20 cellular contexts compared by ENCODE assay signal in genomic region chr7:47440320-47440719, GRCh38.
DNase-seq lines count a peak whose midpoint lies in the region; ATAC-seq and TF ChIP-seq lines count a peak whose summit lies in the region.
"Had no signal": no experiment of that assay in that cellular context is flagged by ENCODE, and none has a peak within 500 bp of the region (broad histone marks: within the 10 kb centered on the region; RNA-seq: fewer than 3 reads in every experiment).

No MANE protein-coding gene starts in this region.

- no peak for TF ChIP-seq CTCF in MCF 10A (IDR thresholded peaks at IDR 0.05; ENCODE audit: unreplicated experiment)
- no peak for TF ChIP-seq CTCF in breast epithelium (IDR thresholded peaks at IDR 0.05)
- TF ChIP-seq CTCF in HEK293 (tag by site-specific recombination; IDR thresholded peaks at IDR 0.05) = no peak

- ATAC-seq in stimulated activated memory B cell treated with anti-CD40 and anti-IgM and Interleukin-4, amounts not matched to agents 10 μg/mL and 1 μg/mL and 100 μg/mL, for 72 hours = peak; percentile 20
- ATAC-seq in sciatic nerve = no peak
- ATAC-seq: GM12878, Right ventricle myocardium inferior had no signal

- H3K27me3 ChIP-seq in breast epithelium = no peaks in the 10 kb centered on the region
- H3K27me3 ChIP-seq: BE2C had no signal

- H3K9me3 Mint-ChIP-seq in MCF 10A (ENCODE audit: unreplicated experiment) = no peaks in the 10 kb centered on the region
- no peaks in the 10 kb centered on the region for H3K9me3 Mint-ChIP-seq in dendritic cell treated with granulocyte-macrophage colony-stimulating factor and Interleukin-4, amounts not matched to agents 40 ng/mL and 50 ng/mL, for 4 days
- no peaks in the 10 kb centered on the region for H3K9me3 Mint-ChIP-seq in stimulated activated memory B cell treated with anti-CD40 and anti-IgM and Interleukin-4, amounts not matched to agents 10 μg/mL and 1 μg/mL and 100 μg/mL, for 72 hours
- H3K9me3 Mint-ChIP-seq: CD4-positive, alpha-beta T cell had no signal

- H3K4me1 ChIP-seq in breast epithelium (no peaks in the 10 kb centered on the region), HEK293 (ENCODE audit: control insufficient read depth, insufficient read depth, low read length) (no peaks in the 10 kb centered on the region)
- H3K4me1 ChIP-seq: BE2C, HAP-1 had no signal

- H3K27ac ChIP-seq in breast epithelium (no peak overlapping the region), HEK293 (ENCODE audit: extremely low read depth, low read depth, low read length) (no peak overlapping the region)
- H3K27ac ChIP-seq: 22Rv1, KMS-11 had no signal

- H3K4me1 Mint-ChIP-seq in MCF 10A (ENCODE audit: insufficient read depth, unreplicated experiment) = peaks cover 25% of the 10 kb centered on the region
- peaks cover 16% of the 10 kb centered on the region for H3K4me1 Mint-ChIP-seq in dendritic cell treated with granulocyte-macrophage colony-stimulating factor and Interleukin-4, amounts not matched to agents 40 ng/mL and 50 ng/mL, for 4 days (ENCODE audit: low read depth)
- H3K4me1 Mint-ChIP-seq in stimulated activated memory B cell treated with anti-CD40 and anti-IgM and Interleukin-4, amounts not matched to agents 10 μg/mL and 1 μg/mL and 100 μg/mL, for 72 hours = peaks cover 8% of the 10 kb centered on the region

- intact Hi-C loops in MCF 10A (cut with micrococcal nuclease) = loop anchor here (5.0 kb wide), 1 partner anchor 37 kb away; no protein-coding TSS in a partner anchor
- intact Hi-C loops in breast epithelium (cut with DNase I; ENCODE audit: low total_unique reads) = no loop called here
- intact Hi-C loops in dendritic cell treated with granulocyte-macrophage colony-stimulating factor and Interleukin-4, amounts not matched to agents 40 ng/mL and 50 ng/mL, for 4 days (cut with micrococcal nuclease) = no loop called here
- intact Hi-C loops in sciatic nerve (cut with DNase I) = no loop called here

- H3K36me3 Mint-ChIP-seq in MCF 10A (ENCODE audit: insufficient read depth, unreplicated experiment) = peaks cover 31% of the 10 kb centered on the region
- peaks cover 47% of the 10 kb centered on the region for H3K36me3 Mint-ChIP-seq in dendritic cell treated with granulocyte-macrophage colony-stimulating factor and Interleukin-4, amounts not matched to agents 40 ng/mL and 50 ng/mL, for 4 days (ENCODE audit: low read depth)
- peaks cover 24% of the 10 kb centered on the region for H3K36me3 Mint-ChIP-seq in stimulated activated memory B cell treated with anti-CD40 and anti-IgM and Interleukin-4, amounts not matched to agents 10 μg/mL and 1 μg/mL and 100 μg/mL, for 72 hours

- DNase-seq in MCF 10A (ENCODE audit: unreplicated experiment) (no peak), breast epithelium (ENCODE audit: low spot score in 2 of 2) (no peak), sciatic nerve (ENCODE audit: low spot score) (no peak), Kasumi-1 (lab: John Stamatoyannopoulos, UW) (no peak), RKO (ENCODE audit: low spot score) (no peak)
- DNase-seq: BE2C; CD4-positive, alpha-beta T cell; GF-D8; NCI-H1417 treated with DMSO at 0.1 percent for 48 hours; NCI-H2029; NCI-H2171; NCI-H526 had no signal

- H3K4me3 Mint-ChIP-seq in MCF 10A (ENCODE audit: unreplicated experiment) = no peak overlapping the region
- no peak overlapping the region for H3K4me3 Mint-ChIP-seq in dendritic cell treated with granulocyte-macrophage colony-stimulating factor and Interleukin-4, amounts not matched to agents 40 ng/mL and 50 ng/mL, for 4 days
- H3K4me3 Mint-ChIP-seq in stimulated activated memory B cell treated with anti-CD40 and anti-IgM and Interleukin-4, amounts not matched to agents 10 μg/mL and 1 μg/mL and 100 μg/mL, for 72 hours = no peak overlapping the region
- H3K4me3 Mint-ChIP-seq: CD4-positive, alpha-beta T cell had no signal

- H3K36me3 ChIP-seq in breast epithelium (no peaks in the 10 kb centered on the region), HEK293 (ENCODE audit: control insufficient read depth in 2 of 2, insufficient read depth in 1 of 2, low read length in 2 of 2) (no peaks in the 10 kb centered on the region)
- H3K36me3 ChIP-seq: BE2C had no signal

- no peak overlapping the region for H3K4me3 ChIP-seq in breast epithelium
- H3K4me3 ChIP-seq in HEK293 (ENCODE audit: low read depth, low read length) = no peak overlapping the region
- H3K4me3 ChIP-seq: GM12878, HAP-1 had no signal

- POLR2A ChIA-PET in MCF 10A (lab: Yijun Ruan, JAX) = no interaction called here
- POLR2A ChIA-PET in HEK293 (lab: Yijun Ruan, JAX) = no interaction called here

- CTCF ChIA-PET in MCF 10A (lab: Yijun Ruan, JAX) (interaction anchor here (1.1 kb wide), 1 partner anchor 16 kb away, joined by 3 read pairs; no protein-coding TSS in a partner anchor), HEK293 (lab: Yijun Ruan, JAX) (interaction anchor here (0.6 kb wide), 2 partner anchors 60 to 174 kb away, joined by 3 read pairs; no protein-coding TSS in a partner anchor)

- no TSS peak for BruUV-seq in MCF 10A (replicated peaks; lab: Mats Ljungman, UMichigan)

- H3K9me3 ChIP-seq in breast epithelium (no peaks in the 10 kb centered on the region), HEK293 (ENCODE audit: control insufficient read depth, insufficient read depth, low read depth, low read length) (no peaks in the 10 kb centered on the region)
- H3K9me3 ChIP-seq: BE2C, HAP-1 had no signal

- no peaks in the 10 kb centered on the region for H3K27me3 Mint-ChIP-seq in MCF 10A (ENCODE audit: insufficient read depth, unreplicated experiment)
- no peaks in the 10 kb centered on the region for H3K27me3 Mint-ChIP-seq in dendritic cell treated with granulocyte-macrophage colony-stimulating factor and Interleukin-4, amounts not matched to agents 40 ng/mL and 50 ng/mL, for 4 days
- no peaks in the 10 kb centered on the region for H3K27me3 Mint-ChIP-seq in stimulated activated memory B cell treated with anti-CD40 and anti-IgM and Interleukin-4, amounts not matched to agents 10 μg/mL and 1 μg/mL and 100 μg/mL, for 72 hours
- H3K27me3 Mint-ChIP-seq: CD4-positive, alpha-beta T cell had no signal

- H3K27ac Mint-ChIP-seq in MCF 10A (ENCODE audit: low read depth, unreplicated experiment) = peak overlapping the region; percentile 90
- H3K27ac Mint-ChIP-seq in dendritic cell treated with granulocyte-macrophage colony-stimulating factor and Interleukin-4, amounts not matched to agents 40 ng/mL and 50 ng/mL, for 4 days = peak overlapping the region; percentile 21
- no peak overlapping the region for H3K27ac Mint-ChIP-seq in stimulated activated memory B cell treated with anti-CD40 and anti-IgM and Interleukin-4, amounts not matched to agents 10 μg/mL and 1 μg/mL and 100 μg/mL, for 72 hours
- H3K27ac Mint-ChIP-seq: CD4-positive, alpha-beta T cell had no signal

- TF ChIP-seq POLR2A in breast epithelium (IDR thresholded peaks at IDR 0.05) = no peak

TF ChIP-seq in HEK293, 187 proteins besides CTCF, POLR2A, EP300 and RAD21:
- no peak for TF ChIP-seq ZNF571 (tag by site-specific recombination; IDR thresholded peaks at IDR 0.05)
- TF ChIP-seq ZIC2 (tag by site-specific recombination; IDR thresholded peaks at IDR 0.05) = 0 out of 2 replicates have a peak, but pooled peaks have one; percentile 17
